21 cellular contexts compared by ENCODE assay signal in the genomic region with DNA sequence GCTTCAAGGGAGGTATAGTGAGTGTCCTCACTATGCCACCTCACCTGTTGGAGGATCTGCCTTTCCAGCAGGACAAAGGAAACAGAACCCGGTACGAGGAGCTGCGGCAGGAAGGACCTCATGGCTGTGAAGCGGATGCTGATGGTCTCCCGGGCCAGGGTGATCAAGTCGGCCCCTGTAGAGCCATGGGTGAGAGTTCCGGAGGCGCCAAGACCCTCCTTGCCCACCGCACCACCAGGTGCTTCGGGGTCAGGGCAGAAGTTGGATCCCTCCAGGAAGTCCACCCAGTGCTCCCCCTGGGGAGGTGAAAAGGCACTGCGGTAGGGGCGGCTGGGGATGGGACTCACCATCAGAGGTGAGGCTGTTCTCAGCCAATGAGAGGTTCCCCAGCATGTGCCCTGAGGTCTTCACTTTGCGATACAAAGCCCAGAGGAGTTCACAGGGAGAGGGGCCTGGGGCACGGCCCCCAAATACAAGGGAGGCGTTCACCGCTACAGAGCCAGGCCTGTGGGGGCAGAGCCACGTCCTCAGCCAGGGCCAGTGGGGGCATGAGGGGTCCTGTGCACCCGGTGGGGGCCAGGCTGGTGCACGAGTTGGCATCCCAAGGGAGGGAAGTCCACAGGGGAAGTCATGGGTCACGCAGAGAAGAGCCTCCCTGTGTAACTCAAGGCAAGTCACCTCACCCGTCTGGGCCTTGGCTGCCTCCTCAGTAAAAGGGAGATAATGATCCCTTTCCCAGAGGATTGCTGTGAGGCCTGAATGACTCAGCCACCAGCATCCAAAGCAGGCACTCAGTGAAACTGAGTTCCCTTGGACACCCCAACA. TPM values are rescaled to one million over a fixed set of nuclear protein-coding genes. Genes with fewer than 3 reads are reported as not detected.
DNase-seq lines count a peak whose midpoint lies in the region; ATAC-seq and TF ChIP-seq lines count a peak whose summit lies in the region.
"Had no signal": no experiment of that assay in that cellular context is flagged by ENCODE, and none has a peak within 500 bp of the region (broad histone marks: within the 10 kb centered on the region; RNA-seq: fewer than 3 reads in every experiment).

No MANE protein-coding gene starts in this region.

- no peak for TF ChIP-seq RAD21 in IMR-90 (IDR thresholded peaks at IDR 0.05; ENCODE audit: low read length)

- H3K4me1 ChIP-seq in right atrium auricular region (no peaks in the 10 kb centered on the region), IMR-90 (ENCODE audit: control insufficient read depth, insufficient read depth, low read length) (no peaks in the 10 kb centered on the region)
- H3K4me1 ChIP-seq: colonic mucosa, transverse colon had no signal

- intact Hi-C loops in left cardiac atrium (cut with DNase I) (no loop called here), IMR-90 (cut with micrococcal nuclease) (no loop called here)

- no peak overlapping the region for H3K4me3 Mint-ChIP-seq in activated CD8-positive, alpha-beta T cell treated with anti-CD3 and anti-CD28 coated beads, Interleukin-2, amount 10 ng/mL, durations not matched to agents 7 days and 5 days

- no peak overlapping the region for H3K4ac ChIP-seq in IMR-90 (ENCODE audit: low read depth, low read length)

- no peaks in the 10 kb centered on the region for H3K79me1 ChIP-seq in IMR-90 (ENCODE audit: low read depth in 1 of 2, low read length in 2 of 2)

- H3K36me3 Mint-ChIP-seq in activated CD8-positive, alpha-beta T cell treated with anti-CD3 and anti-CD28 coated beads, Interleukin-2, amount 10 ng/mL, durations not matched to agents 7 days and 5 days (ENCODE audit: low read depth) = no peaks in the 10 kb centered on the region

- no peaks in the 10 kb centered on the region for H3K27me3 ChIP-seq in right atrium auricular region
- H3K27me3 ChIP-seq in IMR-90 (ENCODE audit: control insufficient read depth, insufficient read depth, low read length) = peaks cover 66% of the 10 kb centered on the region
- H3K27me3 ChIP-seq: colonic mucosa, transverse colon had no signal

- no peak overlapping the region for H2AK9ac ChIP-seq in IMR-90 (replicated peaks; ENCODE audit: low read depth, low read length, poor library complexity)

- 90% methylated on average over 16 of the region's 21 CpGs; no CpG with 5 or more reads in 1 of the 2 experiments for WGBS in IMR-90 (ENCODE audit: extremely low coverage in 2 of 2, insufficient read length in 1 of 2), 2 experiments

- H2BK5ac ChIP-seq in IMR-90 (ENCODE audit: low read depth, low read length, poor library complexity, severe bottlenecking) = no peak overlapping the region

- ATAC-seq in left cardiac atrium = no peak
- peak; percentile 64 for ATAC-seq in IMR-90 (ENCODE audit: low read depth)
- no peak for ATAC-seq in HG03342 (IDR thresholded peaks at IDR 0.05; ENCODE audit: unreplicated experiment)
- no peak for ATAC-seq in activated CD8-positive, alpha-beta T cell treated with anti-CD3 and anti-CD28 coated beads, Interleukin-2, amount 10 ng/mL, durations not matched to agents 7 days and 5 days
- ATAC-seq in GM21390 (IDR thresholded peaks at IDR 0.05; ENCODE audit: unreplicated experiment) = no peak

- CTCF ChIA-PET in IMR-90 (lab: Yijun Ruan, JAX) = no interaction called here
- CTCF ChIA-PET in activated CD8-positive, alpha-beta T cell treated with anti-CD3 and anti-CD28 coated beads, Interleukin-2, amount 10 ng/mL, durations not matched to agents 7 days and 5 days (lab: Charles Lee) = no interaction called here

- no peak overlapping the region for H2BK20ac ChIP-seq in IMR-90 (ENCODE audit: low read depth, low read length)

- H3K4me3 ChIP-seq in right atrium auricular region (no peak overlapping the region), IMR-90 (ENCODE audit: insufficient read depth, low read depth, low read length) (no peak overlapping the region)
- H3K4me3 ChIP-seq: colonic mucosa, transverse colon had no signal

- TF ChIP-seq CTCF in right atrium auricular region (IDR thresholded peaks at IDR 0.05) = no peak
- TF ChIP-seq CTCF in IMR-90 (conservative IDR thresholded peaks at IDR 0.05; ENCODE audit: low read depth, low read length) = no peak

- in situ Hi-C loops in IMR-90 (cut with MboI; ENCODE audit: low sequenced_read_pairs) = no loop called here

- no peak overlapping the region for H3K18ac ChIP-seq in IMR-90 (ENCODE audit: low read depth, low read length)

- no peak overlapping the region for H3K27ac ChIP-seq in right atrium auricular region
- no peak overlapping the region for H3K27ac ChIP-seq in IMR-90 (ENCODE audit: insufficient read depth, low read length)
- H3K27ac ChIP-seq: colonic mucosa, HL-60, KMS-11, transverse colon had no signal

- BruUV-seq in IMR-90 (replicated peaks; lab: Mats Ljungman, UMichigan) = no TSS peak

- DNase-seq in left cardiac atrium (peak; percentile 15), right atrium auricular region (ENCODE audit: low spot score) (no peak), IMR-90 (peak; percentile 22), hepatic stellate cell (ENCODE audit: low spot score) (peak; percentile 71), putamen (ENCODE audit: low spot score) (no peak)
- DNase-seq in activated CD8-positive, alpha-beta T cell treated with anti-CD3 and anti-CD28 coated beads, Interleukin-2, amount 10 ng/mL, durations not matched to agents 7 days and 5 days = no peak
- DNase-seq: ACHN; activated CD4-positive, alpha-beta T cell treated with anti-CD3 and anti-CD28 coated beads, Interleukin-2, amount 50 U/mL, for 4 hours; amniotic stem cell; colonic mucosa; COR-L47; midbrain; nucleus accumbens; transverse colon had no signal

- peaks cover 2% of the 10 kb centered on the region for H3K27me3 Mint-ChIP-seq in activated CD8-positive, alpha-beta T cell treated with anti-CD3 and anti-CD28 coated beads, Interleukin-2, amount 10 ng/mL, durations not matched to agents 7 days and 5 days (ENCODE audit: low read depth)

- H3K23ac ChIP-seq in IMR-90 (ENCODE audit: low read depth, low read length) = no peak overlapping the region

- H3K9me3 Mint-ChIP-seq in activated CD8-positive, alpha-beta T cell treated with anti-CD3 and anti-CD28 coated beads, Interleukin-2, amount 10 ng/mL, durations not matched to agents 7 days and 5 days (ENCODE audit: insufficient read depth) = no peaks in the 10 kb centered on the region

- H2BK15ac ChIP-seq in IMR-90 (ENCODE audit: low read depth, low read length) = no peak overlapping the region

- TF ChIP-seq POLR2A in IMR-90 (IDR thresholded peaks at IDR 0.05; ENCODE audit: low read depth, low read length) = no peak

- H3K27ac Mint-ChIP-seq in activated CD8-positive, alpha-beta T cell treated with anti-CD3 and anti-CD28 coated beads, Interleukin-2, amount 10 ng/mL, durations not matched to agents 7 days and 5 days = no peak overlapping the region

- H2AK5ac ChIP-seq in IMR-90 (ENCODE audit: low read depth, low read length) = no peak overlapping the region

- dilution Hi-C loops in IMR-90 (cut with HindIII; ENCODE audit: low sequenced_read_pairs, unreplicated experiment) = no loop called here

- H4K8ac ChIP-seq in IMR-90 (ENCODE audit: low read depth in 2 of 2, low read length in 2 of 2) = no peak overlapping the region

- POLR2A ChIA-PET in IMR-90 (lab: Charles Lee; ENCODE audit: unreplicated experiment) = interaction anchor here (0.5 kb wide), 1 partner anchor 237 kb away, joined by 3 read pairs; no protein-coding TSS in a partner anchor
- POLR2A ChIA-PET in activated CD8-positive, alpha-beta T cell treated with anti-CD3 and anti-CD28 coated beads, Interleukin-2, amount 10 ng/mL, durations not matched to agents 7 days and 5 days (lab: Charles Lee) = interaction anchor here (1.3 kb wide), 1 partner anchor 199 kb away, joined by 3 read pairs; no protein-coding TSS in a partner anchor

- H3K14ac ChIP-seq in IMR-90 (replicated peaks; ENCODE audit: low read depth, low read length) = no peak overlapping the region

- H4K91ac ChIP-seq in IMR-90 (ENCODE audit: insufficient read depth, low read depth, low read length) = no peak overlapping the region

- no peak overlapping the region for H3K4me2 ChIP-seq in IMR-90 (ENCODE audit: low read depth, low read length)
- H3K4me2 ChIP-seq: KMS-11 had no signal

- no peak overlapping the region for H4K5ac ChIP-seq in IMR-90 (ENCODE audit: low read depth, low read length)

- H3K4me1 Mint-ChIP-seq in activated CD8-positive, alpha-beta T cell treated with anti-CD3 and anti-CD28 coated beads, Interleukin-2, amount 10 ng/mL, durations not matched to agents 7 days and 5 days (ENCODE audit: low read depth) = no peaks in the 10 kb centered on the region

- H3K9me3 ChIP-seq in right atrium auricular region = no peaks in the 10 kb centered on the region
- no peaks in the 10 kb centered on the region for H3K9me3 ChIP-seq in IMR-90 (ENCODE audit: control insufficient read depth, insufficient read depth, low read length)
- H3K9me3 ChIP-seq: colonic mucosa, transverse colon had no signal

- H3K56ac ChIP-seq in IMR-90 (ENCODE audit: extremely low read depth, insufficient read depth, low read length) = no peak overlapping the region

- no peaks in the 10 kb centered on the region for H4K20me1 ChIP-seq in IMR-90 (ENCODE audit: insufficient read depth, low read length)

- no peak overlapping the region for H3K9ac ChIP-seq in IMR-90 (ENCODE audit: low read depth, low read length)
- H3K9ac ChIP-seq: KMS-11 had no signal

- no peaks in the 10 kb centered on the region for H3K36me3 ChIP-seq in right atrium auricular region
- H3K36me3 ChIP-seq in IMR-90 (ENCODE audit: control insufficient read depth, insufficient read depth, low read length) = no peaks in the 10 kb centered on the region
- H3K36me3 ChIP-seq: colonic mucosa, transverse colon had no signal

- H2AFZ ChIP-seq in IMR-90 (replicated peaks; ENCODE audit: low read length, poor library complexity) = no peak overlapping the region

- no peak overlapping the region for H2BK120ac ChIP-seq in IMR-90 (ENCODE audit: low read depth, low read length)

- no peaks in the 10 kb centered on the region for H3K9me1 ChIP-seq in IMR-90 (ENCODE audit: insufficient read depth, low read length)

RNA-seq across cellular contexts. Expression of gene C15orf39, which starts 27.7 kb away (rescaled TPM):
- total RNA-seq in left cardiac atrium (10 to 100 TPM in 1 of 2 donors, 1 to 10 TPM in 1; 9.0 to 14.2 TPM), right atrium auricular region (10 to 100 TPM in 1 of 2 donors, 1 to 10 TPM in 1; 5.9 to 16.4 TPM), IMR-90 (2012; rRNA removed) (1.3 and 1.9 TPM in 2 replicates)
- polyA plus RNA-seq in IMR-90 (2012; rRNA removed) = 5.7 and 7.0 TPM in 2 replicates
- 3.1 and 5.9 TPM in 2 replicates for polyA plus RNA-seq in IMR-90 (2012; cell fraction: cytosol; rRNA removed)
- 6.0 and 10.0 TPM in 2 replicates for polyA plus RNA-seq in IMR-90 (2012; cell fraction: nucleus; rRNA removed; ENCODE audit: low replicate concordance)
- 10 to 100 TPM; 57.2 to 59.4 TPM for total RNA-seq in activated CD8-positive, alpha-beta T cell treated with anti-CD3 and anti-CD28 coated beads, Interleukin-2, amount 10 ng/mL, durations not matched to agents 7 days and 5 days

RNA-seq across cellular contexts. Expression of gene GOLGA6C, which starts 28.7 kb away (rescaled TPM):
- total RNA-seq in left cardiac atrium = not detected
- not detected for total RNA-seq in right atrium auricular region
- total RNA-seq in IMR-90 (2012; rRNA removed) = not detected in 2 replicates
- not detected in 2 replicates for polyA plus RNA-seq in IMR-90 (2012; rRNA removed)
- polyA plus RNA-seq in IMR-90 (2012; cell fraction: cytosol; rRNA removed) = not detected in 2 replicates
- not detected in 2 replicates for polyA plus RNA-seq in IMR-90 (2012; cell fraction: nucleus; rRNA removed; ENCODE audit: low replicate concordance)
- not detected for total RNA-seq in activated CD8-positive, alpha-beta T cell treated with anti-CD3 and anti-CD28 coated beads, Interleukin-2, amount 10 ng/mL, durations not matched to agents 7 days and 5 days
- total RNA-seq: colonic mucosa, glomerular endothelial cell, SK-MEL-5, skeletal muscle tissue, transverse colon had no signal

RNA-seq across cellular contexts. Expression of gene GOLGA6D, which starts 53.2 kb away (rescaled TPM):
- not detected for total RNA-seq in left cardiac atrium
- total RNA-seq in right atrium auricular region = not detected
- total RNA-seq in IMR-90 (2012; rRNA removed) = not detected in 2 replicates
- not detected in 2 replicates for polyA plus RNA-seq in IMR-90 (2012; rRNA removed)
- polyA plus RNA-seq in IMR-90 (2012; cell fraction: cytosol; rRNA removed) = not detected in 2 replicates
- polyA plus RNA-seq in IMR-90 (2012; cell fraction: nucleus; rRNA removed; ENCODE audit: low replicate concordance) = not detected in 2 replicates
- total RNA-seq in activated CD8-positive, alpha-beta T cell treated with anti-CD3 and anti-CD28 coated beads, Interleukin-2, amount 10 ng/mL, durations not matched to agents 7 days and 5 days = not detected
- total RNA-seq: colonic mucosa, glomerular endothelial cell, SK-MEL-5, transverse colon had no signal

Comparison
In these comparisons a context has a peak if more than half of its experiments do, and no peak if none do; other contexts are left out.
1. DNase-seq: peak in left cardiac atrium (single experiment), IMR-90 (single experiment) and hepatic stellate cell (single experiment); none in right atrium auricular region (single experiment), putamen (single experiment) and activated CD8-positive, alpha-beta T cell treated with anti-CD3 and anti-CD28 coated beads, Interleukin-2, amount 10 ng/mL, durations not matched to agents 7 days and 5 days (single experiment).